Comparison of ENCODE assay signal across 24 cellular contexts in genomic region chr1:246661451-246661850, GRCh38.
"Had no signal": no experiment of that assay in that cellular context is flagged by ENCODE, and none has a peak within 500 bp of the region (broad histone marks: within the 10 kb centered on the region; RNA-seq: fewer than 3 reads in every experiment).

No MANE protein-coding gene starts in this region.

- DNase-seq: activated CD4-positive, alpha-beta T cell treated with anti-CD3 and anti-CD28 coated beads, Interleukin-2, amount 50 U/mL, for 1 hour; activated CD4-positive, CD25-positive, alpha-beta regulatory T cell treated with anti-CD3 and anti-CD28 coated beads, Interleukin-2, amount 50 U/mL, for 72 hours; activated effector memory CD4-positive, alpha-beta T cell treated with Interleukin-2 at 50 U/mL for 16 hours; activated naive CD4-positive, alpha-beta T cell treated with anti-CD3 and anti-CD28 coated beads, Interleukin-2, amount 10 ng/mL, durations not matched to agents 7 days and 5 days; activated T-cell treated with anti-CD3 and anti-CD28 coated beads, Interleukin-2, amount 50 U/mL, for 4 hours; amygdala; cerebellar nuclear complex; cortex of kidney; endodermal cell; esophagus squamous epithelium; gastrocnemius medialis; hypothalamus; midbrain; ovary; psoas muscle; stimulated activated CD4-positive, alpha-beta T cell treated with anti-CD3 and anti-CD28 coated beads, Interleukin-4, amount 100 ng/mL, for 4 hours; stimulated activated naive CD8-positive, alpha-beta T cell treated with anti-CD3 and anti-CD28 coated beads, Interleukin-15, amount 100 ng/mL, for 72 hours; T-helper 2 cell; transverse colon; uterus had no signal

- H3K4me3 Mint-ChIP-seq: activated naive CD4-positive, alpha-beta T cell treated with anti-CD3 and anti-CD28 coated beads, Interleukin-2, amount 10 ng/mL, durations not matched to agents 7 days and 5 days; activated T-cell treated with anti-CD3 and anti-CD28 coated beads, Interleukin-2, amount 50 U/mL, for 4 hours; endodermal cell; natural killer cell treated with Interleukin-12 subunit alpha and Interleukin-12 subunit beta and Interleukin-15 and Interleukin-18, amount 100 ng/mL, for 72 hours; stimulated activated naive CD8-positive, alpha-beta T cell treated with anti-CD3 and anti-CD28 coated beads, Interleukin-15, amount 100 ng/mL, for 72 hours had no signal

- H3K9me3 ChIP-seq: esophagus squamous epithelium, gastrocnemius medialis, neutrophil, ovary, psoas muscle, right atrium auricular region, suprapubic skin, transverse colon, uterus had no signal

- H3K27ac ChIP-seq: esophagus squamous epithelium, gastrocnemius medialis, neutrophil, ovary, psoas muscle, right atrium auricular region, suprapubic skin, uterus had no signal

- H3K9me3 Mint-ChIP-seq: activated naive CD4-positive, alpha-beta T cell treated with anti-CD3 and anti-CD28 coated beads, Interleukin-2, amount 10 ng/mL, durations not matched to agents 7 days and 5 days; activated T-cell treated with anti-CD3 and anti-CD28 coated beads, Interleukin-2, amount 50 U/mL, for 4 hours; endodermal cell; natural killer cell treated with Interleukin-12 subunit alpha and Interleukin-12 subunit beta and Interleukin-15 and Interleukin-18, amount 100 ng/mL, for 72 hours; stimulated activated naive CD8-positive, alpha-beta T cell treated with anti-CD3 and anti-CD28 coated beads, Interleukin-15, amount 100 ng/mL, for 72 hours had no signal

- ATAC-seq: activated T-cell treated with anti-CD3 and anti-CD28 coated beads, Interleukin-2, amount 50 U/mL, for 4 hours; gastrocnemius medialis; natural killer cell treated with Interleukin-12 subunit alpha and Interleukin-12 subunit beta and Interleukin-15 and Interleukin-18, amount 100 ng/mL, for 72 hours; psoas muscle; stimulated activated naive CD8-positive, alpha-beta T cell treated with anti-CD3 and anti-CD28 coated beads, Interleukin-15, amount 100 ng/mL, for 72 hours had no signal

- H3K36me3 ChIP-seq: ovary, uterus had no signal

- H3K4me1 ChIP-seq: esophagus squamous epithelium, psoas muscle, right atrium auricular region, suprapubic skin, uterus had no signal

- H3K27ac Mint-ChIP-seq: activated naive CD4-positive, alpha-beta T cell treated with anti-CD3 and anti-CD28 coated beads, Interleukin-2, amount 10 ng/mL, durations not matched to agents 7 days and 5 days; endodermal cell; natural killer cell treated with Interleukin-12 subunit alpha and Interleukin-12 subunit beta and Interleukin-15 and Interleukin-18, amount 100 ng/mL, for 72 hours had no signal

- H3K27me3 ChIP-seq: esophagus squamous epithelium, gastrocnemius medialis, neutrophil, ovary, right atrium auricular region, suprapubic skin, transverse colon, uterus had no signal

- H3K27me3 Mint-ChIP-seq: activated naive CD4-positive, alpha-beta T cell treated with anti-CD3 and anti-CD28 coated beads, Interleukin-2, amount 10 ng/mL, durations not matched to agents 7 days and 5 days; natural killer cell treated with Interleukin-12 subunit alpha and Interleukin-12 subunit beta and Interleukin-15 and Interleukin-18, amount 100 ng/mL, for 72 hours; stimulated activated naive CD8-positive, alpha-beta T cell treated with anti-CD3 and anti-CD28 coated beads, Interleukin-15, amount 100 ng/mL, for 72 hours had no signal

- H3K4me3 ChIP-seq: esophagus squamous epithelium, gastrocnemius medialis, ovary, psoas muscle, right atrium auricular region, suprapubic skin, transverse colon, uterus had no signal

- H3K4me1 Mint-ChIP-seq: activated naive CD4-positive, alpha-beta T cell treated with anti-CD3 and anti-CD28 coated beads, Interleukin-2, amount 10 ng/mL, durations not matched to agents 7 days and 5 days; stimulated activated naive CD8-positive, alpha-beta T cell treated with anti-CD3 and anti-CD28 coated beads, Interleukin-15, amount 100 ng/mL, for 72 hours had no signal
